1 cellular context compared by ENCODE assay signal in the genomic region with DNA sequence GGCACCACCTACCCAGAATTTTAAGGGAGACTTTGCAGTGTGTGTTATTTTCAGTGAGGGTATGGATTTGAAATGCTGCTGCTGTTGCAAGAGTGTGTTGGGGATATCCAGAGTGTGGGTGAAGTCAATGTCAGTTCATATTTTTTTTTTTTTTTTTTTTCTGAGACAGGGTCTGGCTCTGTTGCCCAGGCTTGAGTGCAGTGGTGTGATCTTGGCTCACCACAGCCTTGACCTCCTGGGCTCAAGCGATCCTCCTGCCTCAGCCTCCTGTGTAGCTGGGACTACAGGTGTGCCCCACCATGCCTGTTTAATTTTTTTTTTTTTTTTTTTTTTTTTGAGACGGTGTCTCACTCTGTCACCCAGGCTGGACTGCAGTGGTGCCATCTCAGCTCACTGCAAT.
A peak's percentile ranks its signal among the peaks of the same experiment; 100 is the strongest.
TF ChIP-seq lines count a peak whose summit lies in the region.

No MANE protein-coding gene starts in this region.

TF ChIP-seq in HEK293, 187 proteins besides CTCF, POLR2A, EP300 and RAD21 (continued from another document):
- TF ChIP-seq, protein P1, sequence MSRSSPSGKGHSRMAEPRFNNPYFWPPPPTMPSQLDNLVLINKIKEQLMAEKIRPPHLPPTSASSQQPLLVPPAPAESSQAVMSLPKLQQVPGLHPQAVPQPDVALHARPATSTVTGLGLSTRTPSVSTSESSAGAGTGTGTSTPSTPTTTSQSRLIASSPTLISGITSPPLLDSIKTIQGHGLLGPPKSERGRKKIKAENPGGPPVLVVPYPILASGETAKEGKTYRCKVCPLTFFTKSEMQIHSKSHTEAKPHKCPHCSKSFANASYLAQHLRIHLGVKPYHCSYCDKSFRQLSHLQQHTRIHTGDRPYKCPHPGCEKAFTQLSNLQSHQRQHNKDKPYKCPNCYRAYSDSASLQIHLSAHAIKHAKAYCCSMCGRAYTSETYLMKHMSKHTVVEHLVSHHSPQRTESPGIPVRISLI (tag by site-specific recombination; IDR thresholded peaks at IDR 0.05) = peak; percentile 95
